8 cellular contexts compared by ENCODE assay signal in the genomic region with DNA sequence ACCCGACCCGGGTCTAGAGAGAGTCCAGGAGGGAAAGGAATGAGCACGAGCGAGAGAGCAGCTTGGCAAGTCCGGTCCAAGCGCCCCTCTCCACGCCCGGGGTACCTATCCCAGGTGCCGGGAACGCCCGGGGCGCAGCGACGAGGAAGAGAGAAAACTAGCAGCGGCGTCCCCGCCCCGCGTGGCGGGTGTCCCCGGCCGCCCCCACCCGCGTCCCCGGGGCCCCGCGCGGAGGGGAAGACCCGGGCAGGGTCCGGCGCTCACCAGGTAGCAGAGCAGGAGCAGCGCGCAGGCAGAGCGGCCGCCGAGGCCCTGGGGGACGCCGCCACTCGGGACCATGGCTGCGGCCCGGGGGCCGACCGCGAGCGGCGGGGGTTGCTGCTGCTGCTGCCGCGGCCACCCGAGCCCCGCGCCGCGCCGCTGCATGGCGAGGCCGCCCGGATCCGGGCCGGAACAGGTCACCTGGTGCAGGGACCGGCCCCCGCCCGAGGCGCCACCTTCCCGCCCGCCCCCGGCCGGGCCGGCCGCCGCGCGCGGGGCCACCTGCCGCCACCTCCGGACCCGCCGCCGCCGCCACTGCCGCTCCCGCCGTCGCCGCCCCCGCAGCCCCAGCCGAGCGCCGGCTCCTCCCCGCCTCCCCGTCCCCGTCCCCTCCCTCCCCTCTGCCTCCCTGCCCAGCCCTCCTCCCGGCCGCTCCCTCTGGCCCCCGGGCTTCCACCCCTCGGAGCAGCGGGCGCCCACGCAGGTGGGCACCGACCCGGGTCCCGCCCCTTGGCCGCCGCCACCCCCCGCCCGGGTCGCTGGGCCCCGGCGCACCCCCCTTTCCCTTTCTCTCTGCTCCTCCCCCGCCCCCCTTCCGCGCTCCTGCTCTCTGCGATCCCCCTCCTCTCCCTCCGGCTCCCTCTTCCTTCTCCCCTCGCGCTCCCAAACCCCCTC. TPM values are rescaled to one million over a fixed set of nuclear protein-coding genes. Genes with fewer than 3 reads are reported as not detected.
A peak's percentile ranks its signal among the peaks of the same experiment; 100 is the strongest.
DNase-seq lines count a peak whose midpoint lies in the region; ATAC-seq, FAIRE-seq and TF ChIP-seq lines count a peak whose summit lies in the region.

A gene (minus strand): TSS at position 578 of the 936 bp plus-strand sequence. CDS start 152 bp downstream, at position 426.

- peak within 1 kb of the TSS; percentile 70 for H2AFZ ChIP-seq in astrocyte (ENCODE audit: low read depth, low read length)

- no peaks in the 10 kb centered on the region for H4K20me1 ChIP-seq in astrocyte (ENCODE audit: insufficient read depth, low read length)

- peak within 1 kb of the TSS; percentile 68 for H3K9ac ChIP-seq in astrocyte (ENCODE audit: low read length)

- ATAC-seq in HG03045 (IDR thresholded peaks at IDR 0.05; ENCODE audit: unreplicated experiment) (peak; percentile 48), T-cell (replicated peaks in 1 of 4) (peak; percentile 46 to 56 (median 50))

- H3K4me2 ChIP-seq in astrocyte (ENCODE audit: low read length): peak within 1 kb of the TSS; percentile 88

- peak within 1 kb of the TSS; percentile 99 to 100 (median 99) for H3K4me3 Mint-ChIP-seq in T-cell
- peak within 1 kb of the TSS; percentile 95 for H3K4me3 Mint-ChIP-seq in astrocyte (ENCODE audit: unreplicated experiment)

- no CpG with 5 or more reads among the region's 115 CpGs for WGBS in iPS DF 6.9 (ENCODE audit: insufficient coverage, insufficient read length)

- H3K27ac ChIP-seq in astrocyte (ENCODE audit: low read depth, low read length) (no peak within 1 kb of the TSS), iPS DF 6.9 (ENCODE audit: low read length) (no peak within 1 kb of the TSS), skin epidermis (peak within 1 kb of the TSS in 20 of 21 experiments; percentile 15 to 87 (median 76))

- H3K36me3 ChIP-seq in astrocyte (ENCODE audit: insufficient read depth, low read length): no peaks in the 10 kb centered on the region
- H3K36me3 ChIP-seq in iPS DF 6.9 (ENCODE audit: control insufficient read depth, insufficient read depth, low read length): no peaks in the 10 kb centered on the region

- POLR2A ChIA-PET in T-cell (lab: Charles Lee): no interaction called here

- no peaks in the 10 kb centered on the region for H3K9me3 Mint-ChIP-seq in T-cell
- H3K9me3 Mint-ChIP-seq in astrocyte (ENCODE audit: unreplicated experiment): no peaks in the 10 kb centered on the region

- H3K4me1 ChIP-seq in astrocyte (ENCODE audit: insufficient read depth, low read length): peaks cover 7% of the 10 kb centered on the region
- peaks cover 7% of the 10 kb centered on the region; the same call in 1 of the 2 replicates for H3K4me1 ChIP-seq in iPS DF 6.9 (ENCODE audit: control insufficient read depth, insufficient read depth, low read length)

- peaks cover 3% of the 10 kb centered on the region for H3K36me3 Mint-ChIP-seq in T-cell
- peaks cover 3% of the 10 kb centered on the region for H3K36me3 Mint-ChIP-seq in astrocyte (ENCODE audit: low read depth, unreplicated experiment)

- FAIRE-seq in astrocyte (lab: Jason Lieb, UNC): no peak

- CTCF ChIA-PET in T-cell (lab: Charles Lee): interaction anchor here in 1 of 2 donors (0.6 kb wide), 1 partner anchor 527 kb away, joined by 3 read pairs; no protein-coding TSS in a partner anchor

- peak within 1 kb of the TSS; percentile 64 for H3K4me3 ChIP-seq in astrocyte (ENCODE audit: insufficient read depth, low read depth, low read length)
- H3K4me3 ChIP-seq in iPS DF 6.9 (ENCODE audit: low read length): peak within 1 kb of the TSS; percentile 48
- H3K4me3 ChIP-seq in skin epidermis: peak within 1 kb of the TSS; percentile 50 to 70 (median 61)

- DNase-seq in NCI-H1417 (lab: John Stamatoyannopoulos, UW) (peak; percentile 42 to 69 (median 63)), NCI-H1417 treated with DMSO at 0.1 percent for 48 hours (lab: John Stamatoyannopoulos, UW) (no peak), T-cell (peak in 22 of 34 experiments; percentile 6 to 52 (median 34)), astrocyte (ENCODE audit: low read depth) (no peak), iPS DF 6.9 (ENCODE audit: low read depth, low spot score) (no peak), NCI-H187 treated with DMSO at 0.1 percent for 48 hours (lab: John Stamatoyannopoulos, UW) (no peak)

- H3K27me3 ChIP-seq in astrocyte (ENCODE audit: insufficient read depth, low read length) (no peaks in the 10 kb centered on the region), iPS DF 6.9 (ENCODE audit: control insufficient read depth, insufficient read depth, low read length) (no peaks in the 10 kb centered on the region)

- H3K27ac Mint-ChIP-seq in T-cell (peak within 1 kb of the TSS; percentile 91 to 98), astrocyte (ENCODE audit: unreplicated experiment) (peak within 1 kb of the TSS; percentile 93)

- H3K9me3 ChIP-seq in astrocyte (ENCODE audit: insufficient read depth, low read depth, low read length) (no peaks in the 10 kb centered on the region), iPS DF 6.9 (ENCODE audit: control insufficient read depth, insufficient read depth, low read length) (no peaks in the 10 kb centered on the region)

- H3K79me2 ChIP-seq in astrocyte (ENCODE audit: insufficient read depth, low read length): peaks cover 2% of the 10 kb centered on the region

- H3K27me3 Mint-ChIP-seq in T-cell (no peaks in the 10 kb centered on the region), astrocyte (ENCODE audit: low read depth, unreplicated experiment) (peaks cover 7% of the 10 kb centered on the region)

- no peak for TF ChIP-seq CTCF in astrocyte (IDR thresholded peaks at IDR 0.05; ENCODE audit: insufficient read depth, low read depth, low read length)

- H3K4me1 Mint-ChIP-seq in T-cell: peaks cover 39 to 48% (median 45%) of the 10 kb centered on the region in 3 donors
- H3K4me1 Mint-ChIP-seq in astrocyte (ENCODE audit: low read depth, unreplicated experiment): peaks cover 18% of the 10 kb centered on the region

RNA-seq across cellular contexts. Expression of the gene that starts here (rescaled TPM):
- total RNA-seq in T-cell (10 to 100 TPM; 43.6 to 69.9 (median 50.1) TPM), astrocyte (24.9 and 32.7 TPM in 2 replicates)

Comparison
In these comparisons a context has a peak if more than half of its experiments do, and no peak if none do; other contexts are left out.
1. DNase-seq: peak in NCI-H1417 (3 of 3) and T-cell (22 of 34); none in NCI-H1417 treated with DMSO at 0.1 percent for 48 hours (single experiment), astrocyte (single experiment), iPS DF 6.9 (single experiment) and NCI-H187 treated with DMSO at 0.1 percent for 48 hours (single experiment).
2. H3K27ac ChIP-seq: peak in skin epidermis (20 of 21); none in astrocyte (single experiment) and iPS DF 6.9 (single experiment).
3. Peak in every context shown above with its lines, with median percentiles within 50 percentile points of each other: H3K4me3 ChIP-seq.